ENCODE assay signal across 1 cellular context in the genomic region with DNA sequence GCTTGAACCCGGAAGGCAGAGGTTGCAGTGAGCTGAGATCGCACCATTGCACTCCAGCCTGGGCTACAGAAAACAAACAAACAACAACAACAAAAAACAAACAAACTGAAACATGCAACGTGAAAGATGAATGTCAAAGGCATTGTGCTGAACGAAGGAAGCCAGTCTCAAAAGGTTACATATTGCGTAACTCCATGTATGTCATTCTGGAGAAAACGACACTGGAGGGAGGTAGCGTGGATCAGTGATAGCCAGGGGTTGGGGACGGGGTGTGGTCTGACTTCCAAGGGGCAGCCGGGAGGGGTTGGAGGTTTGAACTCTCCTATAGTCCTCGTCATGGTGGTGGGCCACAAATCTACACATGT.
TF ChIP-seq lines count a peak whose summit lies in the region.

No MANE protein-coding gene starts in this region.

TF ChIP-seq in IMR-90, 13 proteins besides CTCF, POLR2A, EP300 and RAD21:
- TF ChIP-seq MAFK (IDR thresholded peaks at IDR 0.05; ENCODE audit: low read depth, low read length), result no peak
- peak; percentile 95 for TF ChIP-seq CEBPB (IDR thresholded peaks at IDR 0.05; ENCODE audit: low read depth, low read length)
- no peak for TF ChIP-seq ELK1 (IDR thresholded peaks at IDR 0.05; ENCODE audit: borderline replicate concordance, low read depth, low read length)
- no peak for TF ChIP-seq BHLHE40 (IDR thresholded peaks at IDR 0.05; ENCODE audit: low read depth, low read length)
- no peak for TF ChIP-seq NFE2L2 (IDR thresholded peaks at IDR 0.05; ENCODE audit: low read depth, low read length)
- TF ChIP-seq SMC3 (IDR thresholded peaks at IDR 0.05; ENCODE audit: low read depth, low read length), result no peak
- no peak for TF ChIP-seq RCOR1 (IDR thresholded peaks at IDR 0.05; ENCODE audit: insufficient replicate concordance, low read length)
